ENCODE assay signal across 17 cellular contexts in the genomic region with DNA sequence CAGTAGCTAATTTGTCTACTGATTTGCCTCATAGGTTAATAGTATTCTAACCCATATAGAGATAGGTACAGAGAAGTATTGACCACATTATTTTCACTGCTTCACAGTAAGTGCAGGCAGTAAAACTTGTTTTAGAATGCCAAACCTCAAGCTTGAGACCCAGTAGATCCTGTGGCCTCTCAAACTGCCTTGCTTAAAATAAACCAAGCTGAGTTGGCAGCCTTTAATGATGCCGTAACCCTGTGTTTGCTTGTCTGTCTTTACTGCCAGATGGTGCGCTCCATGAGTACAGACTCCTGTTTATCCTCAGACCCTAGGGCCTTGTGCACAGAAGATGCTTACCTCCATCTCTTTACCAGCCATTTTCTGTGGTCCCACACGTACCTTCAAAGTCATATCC. TPM values are rescaled to one million over a fixed set of nuclear protein-coding genes. Genes with fewer than 3 reads are reported as not detected.
DNase-seq lines count a peak whose midpoint lies in the region; ATAC-seq, FAIRE-seq and TF ChIP-seq lines count a peak whose summit lies in the region.
"Had no signal": no experiment of that assay in that cellular context is flagged by ENCODE, and none has a peak within 500 bp of the region (broad histone marks: within the 10 kb centered on the region; RNA-seq: fewer than 3 reads in every experiment).

No MANE protein-coding gene starts in this region.

- H2AFZ ChIP-seq in Loucy (ENCODE audit: low read length): 0 out of 2 replicates have a peak overlapping the region, but pooled peaks have one; percentile 34
- 0 out of 2 replicates have a peak overlapping the region, but pooled peaks have one; percentile 43 for H2AFZ ChIP-seq in K562 (ENCODE audit: low read depth, low read length)

- ATAC-seq in K562: no peak
- peak; percentile 51 for ATAC-seq in left colon
- ATAC-seq in gastrocnemius medialis: no peak

- no peaks in the 10 kb centered on the region for H3K9me3 ChIP-seq in Loucy (ENCODE audit: insufficient read depth, low read depth, low read length)
- H3K9me3 ChIP-seq in K562 (replicated peaks; ENCODE audit: control insufficient read depth, insufficient read depth, low read depth, low read length): no peaks in the 10 kb centered on the region
- no peaks in the 10 kb centered on the region for H3K9me3 ChIP-seq in testis
- H3K9me3 ChIP-seq in gastrocnemius medialis: no peaks in the 10 kb centered on the region
- H3K9me3 ChIP-seq: esophagus squamous epithelium, sigmoid colon had no signal

- in situ Hi-C loops in K562 (cut with MboI) (no loop called here), gastrocnemius medialis (cut with MboI; ENCODE audit: low sequenced_read_pairs in 4 of 4) (loop anchor here in 1 of 4 donors (10.0 kb wide), 1 partner anchor 252 kb away; no protein-coding TSS in a partner anchor)

- intact Hi-C loops in K562 (cut with micrococcal nuclease) (no loop called here), left colon (cut with DNase I, micrococcal nuclease) (no loop called here), testis (cut with DNase I; ENCODE audit: low total_unique reads) (no loop called here), gastrocnemius medialis (cut with DNase I; ENCODE audit: low total_unique reads) (no loop called here)

- no peaks in the 10 kb centered on the region for H3K36me3 ChIP-seq in Loucy (ENCODE audit: insufficient read depth, low read length)
- H3K36me3 ChIP-seq in K562 (ENCODE audit: control insufficient read depth, insufficient read depth, low read length): no peaks in the 10 kb centered on the region
- H3K36me3 ChIP-seq in testis (ENCODE audit: low read depth, missing control alignments): no peaks in the 10 kb centered on the region
- H3K36me3 ChIP-seq in gastrocnemius medialis: no peaks in the 10 kb centered on the region

- no peak for TF ChIP-seq RAD21 in K562 (CRISPR knock-in tag; conservative IDR thresholded peaks at IDR 0.05 in 1 of 2, IDR thresholded peaks at IDR 0.05 in 1 of 2)

- 79% methylated on average over 3 of the region's 3 CpGs for WGBS in K562 (ENCODE audit: insufficient coverage, low coverage, missing lambda C conversion rate)
- 88 to 93% methylated on average over 3 of the region's 3 CpGs for WGBS in testis, 2 donors

- no peaks in the 10 kb centered on the region for H3F3A ChIP-seq in Loucy (ENCODE audit: low read depth)

- H3K79me2 ChIP-seq in Loucy (ENCODE audit: insufficient read depth, low read length) (no peaks in the 10 kb centered on the region), K562 (ENCODE audit: control insufficient read depth, insufficient read depth, low read length) (no peaks in the 10 kb centered on the region)

- peak overlapping the region; percentile 11 for H3K9ac ChIP-seq in Loucy (ENCODE audit: low read depth, low read length, poor library complexity, severe bottlenecking)
- H3K9ac ChIP-seq in K562 (ENCODE audit: insufficient read depth in 1 of 2, low read depth in 2 of 2, low read length in 2 of 2): no peak overlapping the region

- no peak for FAIRE-seq in K562 (lab: Jason Lieb, UNC)

- POLR2A ChIA-PET in K562 (lab: Yijun Ruan, JAX): no interaction called here

- no peaks in the 10 kb centered on the region for H3K9me1 ChIP-seq in K562 (ENCODE audit: control insufficient read depth, insufficient read depth, low read length)

- H3K4me3 ChIP-seq in Loucy (ENCODE audit: low read length, poor library complexity, severe bottlenecking) (no peak overlapping the region), K562 (no peak overlapping the region), testis (no peak overlapping the region), gastrocnemius medialis (no peak overlapping the region)
- H3K4me3 ChIP-seq: esophagus squamous epithelium, sigmoid colon had no signal

- no TSS peak for BruUV-seq in K562 (replicated peaks; lab: Mats Ljungman, UMichigan)

- DNase-seq in EH (ENCODE audit: low read depth): peak; percentile 15
- no peak for DNase-seq in K562 (ENCODE audit: extremely low read depth in 1 of 4, low spot score in 3 of 4)
- DNase-seq in left colon: no peak
- DNase-seq in testis: no peak
- no peak for DNase-seq in OCI-M2 (lab: John Stamatoyannopoulos, UW; ENCODE audit: unreplicated experiment)
- no peak for DNase-seq in gastrocnemius medialis
- no peak for DNase-seq in stimulated activated CD4-positive, alpha-beta T cell treated with anti-CD3 and anti-CD28 coated beads, Interleukin-4, amount 100 ng/mL, for 1 hour
- DNase-seq: activated CD4-positive, CD25-positive, alpha-beta regulatory T cell; activated CD8-positive, alpha-beta memory T cell treated with anti-CD3 and anti-CD28 coated beads for 24 hours; esophagus squamous epithelium; hippocampal formation; kidney glomerular epithelial cell; NCI-H2107; SHP77 treated with DMSO at 0.1 percent for 48 hours; sigmoid colon; stimulated activated CD4-positive, alpha-beta T cell treated with anti-CD3 and anti-CD28 coated beads, Interleukin-1b, Interleukin-23, amount 100 ng/mL, for 48 hours had no signal

- TF ChIP-seq POLR2A in K562 (conservative IDR thresholded peaks at IDR 0.05) (no peak), testis (IDR thresholded peaks at IDR 0.05) (no peak), gastrocnemius medialis (IDR thresholded peaks at IDR 0.05) (no peak)

- H3K4me2 ChIP-seq in Loucy (ENCODE audit: low read depth, low read length, poor library complexity, severe bottlenecking) (peak overlapping the region; percentile 45), K562 (ENCODE audit: insufficient read depth, low read length) (no peak overlapping the region)

- H3K9me2 ChIP-seq in Loucy (replicated peaks; ENCODE audit: low read depth, low read length): no peaks in the 10 kb centered on the region

- peaks cover 42% of the 10 kb centered on the region for H3K4me1 ChIP-seq in Loucy (ENCODE audit: insufficient read depth, low read length, poor library complexity, severe bottlenecking)
- peaks cover 8 to 27% of the 10 kb centered on the region in 2 experiments for H3K4me1 ChIP-seq in K562 (replicated peaks in 1 of 2; ENCODE audit: control insufficient read depth in 2 of 2, insufficient read depth in 2 of 2, low read length in 2 of 2)
- no peaks in the 10 kb centered on the region for H3K4me1 ChIP-seq in testis
- H3K4me1 ChIP-seq in gastrocnemius medialis: no peaks in the 10 kb centered on the region
- H3K4me1 ChIP-seq: esophagus squamous epithelium, sigmoid colon had no signal

- TF ChIP-seq CTCF in Loucy (conservative IDR thresholded peaks at IDR 0.05; ENCODE audit: low read length) (no peak), K562 (IDR thresholded peaks at IDR 0.05 in 2 of 3, conservative IDR thresholded peaks at IDR 0.05 in 1 of 3; ENCODE audit: insufficient read depth in 2 of 3, low read depth in 1 of 3, low read length in 3 of 3) (no peak), testis (IDR thresholded peaks at IDR 0.05) (no peak), gastrocnemius medialis (IDR thresholded peaks at IDR 0.05 in 4 of 5, conservative IDR thresholded peaks at IDR 0.05 in 1 of 5) (no peak)

- H4K20me1 ChIP-seq in Loucy (ENCODE audit: insufficient read depth, low read length, poor library complexity, severe bottlenecking) (no peaks in the 10 kb centered on the region), K562 (replicated peaks; ENCODE audit: control insufficient read depth, insufficient read depth, low read length) (no peaks in the 10 kb centered on the region)

- no peak overlapping the region for H3K27ac ChIP-seq in K562 (ENCODE audit: extremely low read depth, low read depth, low read length)
- no peak overlapping the region for H3K27ac ChIP-seq in testis
- H3K27ac ChIP-seq in gastrocnemius medialis: no peak overlapping the region
- H3K27ac ChIP-seq: esophagus squamous epithelium, sigmoid colon had no signal

- no peak for TF ChIP-seq EP300 in K562 (IDR thresholded peaks at IDR 0.05; ENCODE audit: low read length)

- CTCF ChIA-PET in K562 (lab: Yijun Ruan, JAX; ENCODE audit: low intra/inter-chr PET ratio): no interaction called here

- H3K27me3 ChIP-seq in Loucy (ENCODE audit: insufficient read depth, low read length, poor library complexity, severe bottlenecking) (no peaks in the 10 kb centered on the region), K562 (ENCODE audit: control insufficient read depth in 2 of 2, insufficient read depth in 2 of 2, low read length in 2 of 2) (no peaks in the 10 kb centered on the region), testis (no peaks in the 10 kb centered on the region), gastrocnemius medialis (no peaks in the 10 kb centered on the region)
- H3K27me3 ChIP-seq: esophagus squamous epithelium, sigmoid colon had no signal

TF ChIP-seq in K562, 482 proteins besides CTCF, POLR2A, EP300 and RAD21 (continues in another document):
- TF ChIP-seq ZNF347 (CRISPR knock-in tag; IDR thresholded peaks at IDR 0.05; ENCODE audit: low read depth): no peak
- TF ChIP-seq ZNF224 (CRISPR knock-in tag; IDR thresholded peaks at IDR 0.05): no peak

RNA-seq across cellular contexts. Expression of gene ANXA3, which starts 50.8 kb away (rescaled TPM):
- total RNA-seq in K562 (2011; cell fraction: chromatin; rRNA removed; ENCODE audit: low replicate concordance): 3.0 and 4.6 TPM in 2 replicates
- total RNA-seq in K562 (2011; cell fraction: nucleolus; rRNA removed): 2.2 and 3.7 TPM in 2 replicates
- total RNA-seq in K562 (2011; cell fraction: nucleoplasm; rRNA removed): 1.5 and 3.9 TPM in 2 replicates
- total RNA-seq in K562 (2014; rRNA removed) (6.3 and 7.1 TPM in 2 replicates), K562 (2014; rRNA removed; fragmentation: Illumina TruSeq; extraction: Trizol) (6.7 and 10.0 TPM in 2 replicates), K562 (2015; rRNA removed; fragmentation: Illumina TruSeq; extraction: Trizol) (9.0 and 9.8 TPM in 2 replicates), K562 (2021) (5.1 and 6.4 TPM in 2 replicates), left colon (10 to 100 TPM; 44.8 to 51.9 TPM), testis (1 to 10 TPM; 1.1 to 3.5 TPM), gastrocnemius medialis (10 to 100 TPM; 15.4 to 22.8 (median 17.7) TPM)
- polyA plus RNA-seq in K562 (2011; rRNA removed) (12.2 and 13.1 TPM in 2 replicates), K562 (2014; fragmentation: Illumina TruSeq; extraction: Trizol) (8.0 and 10.1 TPM in 2 replicates), K562 (2014; fragmentation: Nextera tagmentation; extraction: Ambion mirVana) (10 to 100 TPM; 14.7 to 15.5 TPM), K562 (2014; rRNA removed) (6.0 and 10.4 TPM in 2 replicates), testis (ENCODE audit: insufficient read depth, low read depth, low replicate concordance) (6.4 TPM)
- 4.5 and 9.9 TPM in 2 replicates for polyA plus RNA-seq in K562 (2011; cell fraction: cytosol; rRNA removed)
- polyA plus RNA-seq in K562 (2011; cell fraction: nucleus; rRNA removed): 10.2 and 18.4 TPM in 2 replicates
- 5.7 and 65.1 TPM in 2 replicates for polyA plus RNA-seq in K562 (2012)
- 9.1 and 12.6 TPM in 2 replicates for polyA minus RNA-seq in K562 (2011; rRNA and poly(A)+ RNA removed)
- 3.7 and 12.7 TPM in 2 replicates for polyA minus RNA-seq in K562 (2011; cell fraction: cytosol; rRNA and poly(A)+ RNA removed)
- polyA minus RNA-seq in K562 (2011; cell fraction: nucleus; rRNA and poly(A)+ RNA removed): 4.8 and 10.7 TPM in 2 replicates
